13 cellular contexts compared by ENCODE assay signal in the genomic region with DNA sequence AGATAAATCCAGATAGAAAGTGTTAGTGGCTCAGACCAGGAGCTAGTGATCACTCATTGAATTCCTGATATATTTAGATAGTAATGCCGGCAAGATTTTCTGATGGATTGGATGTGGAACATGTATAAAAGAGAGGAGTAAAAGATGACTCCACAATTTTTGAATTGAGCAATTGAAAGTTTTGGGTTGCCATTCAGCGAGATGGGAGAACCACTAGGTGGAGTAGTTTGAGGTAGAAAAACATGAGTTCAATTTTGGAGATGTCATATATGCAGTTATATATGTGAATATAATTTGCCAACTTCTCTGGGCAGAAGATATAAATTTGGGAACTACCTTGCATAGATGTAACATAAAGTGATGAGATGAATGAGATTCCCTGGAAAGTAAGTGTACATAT.
DNase-seq lines count a peak whose midpoint lies in the region; ATAC-seq, FAIRE-seq and TF ChIP-seq lines count a peak whose summit lies in the region.
"Had no signal": no experiment of that assay in that cellular context is flagged by ENCODE, and none has a peak within 500 bp of the region (broad histone marks: within the 10 kb centered on the region; RNA-seq: fewer than 3 reads in every experiment).

No MANE protein-coding gene starts in this region.

- no peaks in the 10 kb centered on the region for H3K9me3 ChIP-seq in PC-3 (ENCODE audit: low read length)
- no peaks in the 10 kb centered on the region for H3K9me3 ChIP-seq in mucosa of descending colon
- H3K9me3 ChIP-seq: MG63, uterus had no signal

- H3K27ac ChIP-seq in PC-3 (ENCODE audit: low read length) (no peak overlapping the region), foreskin keratinocyte (no peak overlapping the region)
- H3K27ac ChIP-seq: SK-N-MC, uterus had no signal

- H3K4me3 ChIP-seq in PC-3 (ENCODE audit: low read length), result no peak overlapping the region
- no peak overlapping the region for H3K4me3 ChIP-seq in mucosa of descending colon
- H3K4me3 ChIP-seq: MG63, SK-N-MC, uterus had no signal

- no peak for TF ChIP-seq POLR2A in GM12892 (IDR thresholded peaks at IDR 0.05; ENCODE audit: low read depth, low read length)

- H4K20me1 ChIP-seq in PC-3 (ENCODE audit: low read length), result no peaks in the 10 kb centered on the region

- H3K27me3 ChIP-seq in PC-3 (ENCODE audit: low read length) (no peaks in the 10 kb centered on the region), foreskin keratinocyte (no peaks in the 10 kb centered on the region)
- H3K27me3 ChIP-seq: MG63, uterus had no signal

- H3K4me2 ChIP-seq in PC-3 (ENCODE audit: low read length), result no peak overlapping the region

- CTCF ChIA-PET in PC-3 (lab: Charles Lee), result no interaction called here

- no peak for ATAC-seq in PC-3
- ATAC-seq in foreskin keratinocyte, result peak; percentile 26
- no peak for ATAC-seq in mucosa of descending colon
- no peak for ATAC-seq in HG02852 (IDR thresholded peaks at IDR 0.05; ENCODE audit: unreplicated experiment)

- H3K4me1 ChIP-seq in PC-3 (ENCODE audit: insufficient read depth, low read length) (no peaks in the 10 kb centered on the region), foreskin keratinocyte (no peaks in the 10 kb centered on the region), mucosa of descending colon (ENCODE audit: low read depth) (no peaks in the 10 kb centered on the region)
- H3K4me1 ChIP-seq: uterus had no signal

- H3K79me2 ChIP-seq in PC-3 (ENCODE audit: low read length), result no peaks in the 10 kb centered on the region

- no peak overlapping the region for H2AFZ ChIP-seq in PC-3 (ENCODE audit: low read length)

- H3F3A ChIP-seq in PC-3 (ENCODE audit: low read length, unreplicated experiment), result no peaks in the 10 kb centered on the region

- peak; percentile 0 to 4 for DNase-seq in AML-193 (lab: John Stamatoyannopoulos, UW)
- no peak for DNase-seq in GM12892 (ENCODE audit: insufficient read length)
- peak; percentile 1 for DNase-seq in PC-3
- DNase-seq in foreskin keratinocyte, result no peak
- DNase-seq in mucosa of descending colon, result no peak
- no peak for DNase-seq in activated CD4-positive, CD25-positive, alpha-beta regulatory T cell treated with anti-CD3 and anti-CD28 coated beads, Interleukin-2, amount 50 U/mL, for 72 hours
- no peak for DNase-seq in 8988T
- DNase-seq: caudate nucleus, hippocampal formation, MG63, uterus had no signal

- intact Hi-C loops in PC-3 (cut with micrococcal nuclease), result no loop called here
- intact Hi-C loops in mucosa of descending colon (cut with DNase I, micrococcal nuclease), result no loop called here

- H3K9me2 ChIP-seq in PC-3 (replicated peaks; ENCODE audit: low read length), result no peaks in the 10 kb centered on the region

- H3K36me3 ChIP-seq in PC-3 (ENCODE audit: low read depth, low read length) (no peaks in the 10 kb centered on the region), mucosa of descending colon (ENCODE audit: low read depth) (no peaks in the 10 kb centered on the region)
- H3K36me3 ChIP-seq: MG63, uterus had no signal

- peak; percentile 30; the same call in 1 of the 2 replicates for TF ChIP-seq CTCF in PC-3 (conservative IDR thresholded peaks at IDR 0.05; ENCODE audit: low read depth, low read length)
- peak; percentile 64 for TF ChIP-seq CTCF in foreskin keratinocyte (conservative IDR thresholded peaks at IDR 0.05)
- TF ChIP-seq CTCF in mucosa of descending colon (IDR thresholded peaks at IDR 0.05), result no peak

- peak; percentile 9 for FAIRE-seq in GM12892 (lab: Jason Lieb, UNC)

- no peak overlapping the region for H3K9ac ChIP-seq in PC-3 (ENCODE audit: low read length)

- POLR2A ChIA-PET in PC-3 (lab: Charles Lee; ENCODE audit: unreplicated experiment), result no interaction called here

- no TSS peak for BruUV-seq in PC-3 (replicated peaks; lab: Mats Ljungman, UMichigan)

Comparison
In these comparisons a context has a peak if more than half of its experiments do, and no peak if none do; other contexts are left out.
1. DNase-seq: peak in AML-193 (2 of 2) and PC-3 (single experiment); none in GM12892 (single experiment), foreskin keratinocyte (0 of 2), mucosa of descending colon (0 of 3), activated CD4-positive, CD25-positive, alpha-beta regulatory T cell treated with anti-CD3 and anti-CD28 coated beads, Interleukin-2, amount 50 U/mL, for 72 hours (single experiment) and 8988T (single experiment).